ENCODE assay signal across 23 cellular contexts in genomic region chr4:8770518-8771257, GRCh38.
DNase-seq lines count a peak whose midpoint lies in the region; ATAC-seq, FAIRE-seq and TF ChIP-seq lines count a peak whose summit lies in the region.
"Had no signal": no experiment of that assay in that cellular context is flagged by ENCODE, and none has a peak within 500 bp of the region (broad histone marks: within the 10 kb centered on the region; RNA-seq: fewer than 3 reads in every experiment).

No MANE protein-coding gene starts in this region.

- H3K27me3 ChIP-seq in HUES6 (ENCODE audit: control insufficient read depth, insufficient read depth, low read length) (peaks cover 3% of the 10 kb centered on the region; the same call in 1 of the 2 replicates), H1 (replicated peaks in 1 of 4; ENCODE audit: control insufficient read depth in 3 of 4, extremely low read depth in 1 of 4, insufficient read depth in 3 of 4, low read length in 3 of 4) (no peaks in the 10 kb centered on the region), neural progenitor cell (no peaks in the 10 kb centered on the region)

- no peak overlapping the region for H3K4me3 Mint-ChIP-seq in neural progenitor cell
- H3K4me3 Mint-ChIP-seq: activated B cell treated with CpG ODN at 0.5 μM for 24 hours; memory B cell; stimulated activated naive B cell treated with anti-CD40 and anti-IgM and Interleukin-4, amounts not matched to agents 10 μg/mL and 1 μg/mL and 100 μg/mL, for 72 hours had no signal

- H3K27ac Mint-ChIP-seq in neural progenitor cell, result peak overlapping the region; percentile 72
- H3K27ac Mint-ChIP-seq: activated B cell treated with CpG ODN at 0.5 μM for 24 hours; activated naive CD4-positive, alpha-beta T cell treated with anti-CD3 and anti-CD28 coated beads, Interleukin-2, amount 50 U/mL, for 72 hours; memory B cell; stimulated activated naive B cell treated with anti-CD40 and anti-IgM and Interleukin-4, amounts not matched to agents 10 μg/mL and 1 μg/mL and 100 μg/mL, for 72 hours had no signal

- H3K9me3 Mint-ChIP-seq in neural progenitor cell, result no peaks in the 10 kb centered on the region
- H3K9me3 Mint-ChIP-seq: activated B cell treated with CpG ODN at 0.5 μM for 24 hours, memory B cell had no signal

- H3K27ac ChIP-seq in A549 (no peak overlapping the region), HUES6 (ENCODE audit: low read depth, low read length) (no peak overlapping the region), H1 (ENCODE audit: low read depth, low read length) (no peak overlapping the region), neural progenitor cell (no peak overlapping the region)

- TF ChIP-seq POLR2A in A549 (IDR thresholded peaks at IDR 0.05; ENCODE audit: low read length) (no peak), H1 (IDR thresholded peaks at IDR 0.05; ENCODE audit: control extremely low read depth in 1 of 2, low read depth in 2 of 2, low read length in 2 of 2) (no peak)

- TF ChIP-seq CTCF in A549 (IDR thresholded peaks at IDR 0.05) (no peak), H1 (IDR thresholded peaks at IDR 0.05; ENCODE audit: control extremely low read depth in 1 of 3, insufficient read depth in 1 of 3, low read depth in 1 of 3, low read length in 3 of 3) (no peak), neural progenitor cell (IDR thresholded peaks at IDR 0.05) (no peak)

- no peak for FAIRE-seq in A549 (lab: Jason Lieb, UNC)
- no peak for FAIRE-seq in H1 (lab: Jason Lieb, UNC)
- FAIRE-seq: RCC 7860, urothelium cell line had no signal

- H2BK5ac ChIP-seq in H1 (ENCODE audit: low read depth, low read length), result no peak overlapping the region

- H3K23me2 ChIP-seq in H1 (ENCODE audit: low read depth, low read length), result no peaks in the 10 kb centered on the region

- no peak for TF ChIP-seq EP300 in A549 (IDR thresholded peaks at IDR 0.05)
- TF ChIP-seq EP300 in H1 (IDR thresholded peaks at IDR 0.05; ENCODE audit: borderline replicate concordance in 1 of 2, low read depth in 2 of 2, low read length in 2 of 2), result no peak

- H3K18ac ChIP-seq in H1 (ENCODE audit: extremely low read depth, low read length), result no peak overlapping the region

- H3K4me3 ChIP-seq in A549 (no peak overlapping the region), HUES6 (ENCODE audit: low read depth, low read length) (no peak overlapping the region), H1 (ENCODE audit: extremely low read depth in 1 of 4, insufficient read depth in 2 of 4, low read depth in 3 of 4, low read length in 4 of 4) (no peak overlapping the region), neural progenitor cell (no peak overlapping the region)

- no peaks in the 10 kb centered on the region for H3K79me1 ChIP-seq in H1 (ENCODE audit: low read depth, low read length)

- H3K79me2 ChIP-seq in H1 (ENCODE audit: control insufficient read depth in 1 of 2, insufficient read depth in 2 of 2, low read length in 2 of 2) (no peaks in the 10 kb centered on the region), neural progenitor cell (ENCODE audit: low read depth) (no peaks in the 10 kb centered on the region)

- no peaks in the 10 kb centered on the region for H3K36me3 Mint-ChIP-seq in neural progenitor cell
- H3K36me3 Mint-ChIP-seq: activated naive CD4-positive, alpha-beta T cell treated with anti-CD3 and anti-CD28 coated beads, Interleukin-2, amount 50 U/mL, for 72 hours; memory B cell; stimulated activated naive B cell treated with anti-CD40 and anti-IgM and Interleukin-4, amounts not matched to agents 10 μg/mL and 1 μg/mL and 100 μg/mL, for 72 hours had no signal

- CTCF ChIA-PET in A549 (lab: Yijun Ruan, JAX) (no interaction called here), H1 (lab: Charles Lee; ENCODE audit: partially characterized antibody) (interaction anchor here (1.0 to 1.1 kb wide), 2 partner anchors 9 to 83 kb away, joined by 3 to 4 read pairs; no protein-coding TSS in a partner anchor)

- H3K36me3 ChIP-seq in HUES6 (ENCODE audit: control insufficient read depth, insufficient read depth, low read length) (no peaks in the 10 kb centered on the region), H1 (ENCODE audit: control insufficient read depth in 2 of 4, insufficient read depth in 4 of 4, low read length in 3 of 4) (no peaks in the 10 kb centered on the region), neural progenitor cell (no peaks in the 10 kb centered on the region)

- H2AK5ac ChIP-seq in H1 (ENCODE audit: low read depth, low read length), result no peak overlapping the region

- peaks cover 9% of the 10 kb centered on the region for H3K4me1 Mint-ChIP-seq in neural progenitor cell
- H3K4me1 Mint-ChIP-seq: activated B cell treated with CpG ODN at 0.5 μM for 24 hours; memory B cell; stimulated activated naive B cell treated with anti-CD40 and anti-IgM and Interleukin-4, amounts not matched to agents 10 μg/mL and 1 μg/mL and 100 μg/mL, for 72 hours had no signal

- H3K4ac ChIP-seq in H1 (replicated peaks; ENCODE audit: insufficient read length, low read depth, low read length), result no peak overlapping the region

- ATAC-seq in A549, result peak; percentile 37 to 56; a peak in 4 of 6 replicates
- ATAC-seq in GM18907 (IDR thresholded peaks at IDR 0.05; ENCODE audit: unreplicated experiment), result no peak
- ATAC-seq: activated naive CD4-positive, alpha-beta T cell treated with anti-CD3 and anti-CD28 coated beads, Interleukin-2, amount 50 U/mL, for 72 hours; SK-N-SH treated with all-trans-retinoic acid at 6 μM for 48 hours had no signal

- H3K9ac ChIP-seq in HUES6 (ENCODE audit: low read length), result peak overlapping the region; percentile 15
- no peak overlapping the region for H3K9ac ChIP-seq in H1 (replicated peaks in 1 of 4; ENCODE audit: extremely low read depth in 1 of 4, low read depth in 3 of 4, low read length in 3 of 4)
- no peak overlapping the region for H3K9ac ChIP-seq in neural progenitor cell

- H2BK20ac ChIP-seq in H1 (ENCODE audit: low read length), result no peak overlapping the region

- H2BK15ac ChIP-seq in H1 (ENCODE audit: low read length), result no peak overlapping the region

- no peaks in the 10 kb centered on the region for H3K4me1 ChIP-seq in A549
- peaks cover 11% of the 10 kb centered on the region for H3K4me1 ChIP-seq in HUES6 (ENCODE audit: control insufficient read depth, insufficient read depth, low read length)
- H3K4me1 ChIP-seq in H1 (replicated peaks in 1 of 4; ENCODE audit: control insufficient read depth in 3 of 4, insufficient read depth in 4 of 4, low read length in 3 of 4), result peaks cover 0 to 7% (median 2%) of the 10 kb centered on the region in 4 experiments; a peak in 4 of 7 replicates
- peaks cover 7% of the 10 kb centered on the region for H3K4me1 ChIP-seq in neural progenitor cell

- H4K91ac ChIP-seq in H1 (replicated peaks; ENCODE audit: insufficient read length, low read length), result no peak overlapping the region

- H3K56ac ChIP-seq in H1 (replicated peaks; ENCODE audit: insufficient read length, low read depth, low read length), result no peak overlapping the region

- TF ChIP-seq RAD21 in A549 (conservative IDR thresholded peaks at IDR 0.05 in 1 of 2, IDR thresholded peaks at IDR 0.05 in 1 of 2) (no peak), H1 (IDR thresholded peaks at IDR 0.05 in 1 of 2, conservative IDR thresholded peaks at IDR 0.05 in 1 of 2; ENCODE audit: low read depth in 2 of 2, low read length in 2 of 2) (no peak)

- POLR2A ChIA-PET in A549 (lab: Yijun Ruan, JAX) (no interaction called here), H1 (lab: Charles Lee; ENCODE audit: partially characterized antibody) (no interaction called here)

- H3K27me3 Mint-ChIP-seq in neural progenitor cell (ENCODE audit: insufficient read depth, low read depth), result peaks cover 5% of the 10 kb centered on the region
- H3K27me3 Mint-ChIP-seq: activated B cell treated with CpG ODN at 0.5 μM for 24 hours; memory B cell; stimulated activated naive B cell treated with anti-CD40 and anti-IgM and Interleukin-4, amounts not matched to agents 10 μg/mL and 1 μg/mL and 100 μg/mL, for 72 hours had no signal

- H3K4me2 ChIP-seq in A549, result no peak overlapping the region
- peak overlapping the region in 1 of 2 experiments; percentile 7; a peak in 1 of 4 replicates for H3K4me2 ChIP-seq in H1 (ENCODE audit: insufficient read depth in 1 of 2, low read depth in 2 of 2, low read length in 2 of 2)
- no peak overlapping the region for H3K4me2 ChIP-seq in neural progenitor cell

- H2BK120ac ChIP-seq in H1 (replicated peaks; ENCODE audit: low read depth, low read length), result no peak overlapping the region

- DNase-seq in A549 (ENCODE audit: low read depth in 1 of 2, low spot score in 1 of 2) (no peak), H1 (ENCODE audit: low read depth in 1 of 2, low spot score in 2 of 2) (no peak), neural progenitor cell (ENCODE audit: low spot score) (peak; percentile 43), NCI-H446 treated with DMSO at 0.1 percent for 48 hours (lab: John Stamatoyannopoulos, UW) (no peak), SHP77 treated with DMSO at 0.1 percent for 48 hours (lab: John Stamatoyannopoulos, UW) (no peak)
- DNase-seq in stimulated activated naive CD4-positive, alpha-beta T cell (lab: John Stamatoyannopoulos, UW), result no peak
- DNase-seq: activated B cell treated with CpG ODN at 0.5 μM for 24 hours; anterior cingulate cortex; caudate nucleus; EL; KG1; NCI-H1436 treated with DMSO at 0.1 percent for 48 hours; NCI-H510A; stimulated activated CD4-positive, alpha-beta T cell treated with anti-CD3 and anti-CD28 coated beads, Interleukin-12 subunit alpha, Interleukin-12 subunit beta, amount 100 ng/mL, for 4 hours; stimulated activated CD4-positive, alpha-beta T cell treated with anti-CD3 and anti-CD28 coated beads, Interleukin-4, amount 100 ng/mL, for 24 hours; stimulated activated naive B cell treated with anti-CD40 and anti-IgM and Interleukin-4, amounts not matched to agents 10 μg/mL and 1 μg/mL and 100 μg/mL, for 72 hours had no signal

- H3K9me3 ChIP-seq in A549, result no peaks in the 10 kb centered on the region
- H3K9me3 ChIP-seq in HUES6 (ENCODE audit: control insufficient read depth, insufficient read depth, low read depth, low read length), result no peaks in the 10 kb centered on the region
- H3K9me3 ChIP-seq in H1 (ENCODE audit: insufficient read depth in 2 of 2, low read depth in 1 of 2, low read length in 1 of 2), result no peaks in the 10 kb centered on the region
- no peaks in the 10 kb centered on the region for H3K9me3 ChIP-seq in neural progenitor cell (ENCODE audit: low read depth)

- H4K5ac ChIP-seq in H1 (ENCODE audit: insufficient read length, low read depth, low read length), result no peak overlapping the region

- H3K23ac ChIP-seq in H1 (ENCODE audit: insufficient read length), result no peak overlapping the region

- no peak overlapping the region for H4K8ac ChIP-seq in H1 (ENCODE audit: extremely low read depth, insufficient read depth, low read length)

- H2AFZ ChIP-seq in H1 (ENCODE audit: low read length) (no peak overlapping the region), neural progenitor cell (replicated peaks) (no peak overlapping the region)

- no peaks in the 10 kb centered on the region for H3F3A ChIP-seq in neural progenitor cell (ENCODE audit: low read depth)

- WGBS in A549 (ENCODE audit: missing lambda C conversion rate), result 51% methylated on average over 8 of the region's 20 CpGs
- WGBS in H1 (ENCODE audit: extremely low coverage in 1 of 2, insufficient coverage in 1 of 2, insufficient read length in 1 of 2, insufficient replicate concordance in 2 of 2, low coverage in 1 of 2, low lambda C conversion rate in 2 of 2, missing lambda C conversion rate in 1 of 2), 2 experiments, result 74% methylated on average over 18 of the region's 20 CpGs; no CpG with 5 or more reads in 1 of the 2 experiments

- no peak overlapping the region for H3K14ac ChIP-seq in H1 (ENCODE audit: insufficient read length)

- H4K20me1 ChIP-seq in H1 (replicated peaks in 1 of 2; ENCODE audit: control insufficient read depth in 1 of 2, insufficient read depth in 2 of 2, low read length in 2 of 2) (peaks cover 0 to 3% of the 10 kb centered on the region in 2 experiments), neural progenitor cell (ENCODE audit: low read depth) (no peaks in the 10 kb centered on the region)

- peak overlapping the region; percentile 27; the same call in 1 of the 2 replicates for H2BK12ac ChIP-seq in H1 (ENCODE audit: low read depth, low read length)
